ENCODE assay signal across 21 cellular contexts in genomic region chr16:52561910-52562741, GRCh38. TPM values are rescaled to one million over a fixed set of nuclear protein-coding genes. Genes with fewer than 3 reads are reported as not detected.
DNase-seq lines count a peak whose midpoint lies in the region; ATAC-seq, FAIRE-seq and TF ChIP-seq lines count a peak whose summit lies in the region.
"Had no signal": no experiment of that assay in that cellular context is flagged by ENCODE, and none has a peak within 500 bp of the region (broad histone marks: within the 10 kb centered on the region; RNA-seq: fewer than 3 reads in every experiment).

No MANE protein-coding gene starts in this region.

- TF ChIP-seq CTCF in upper lobe of left lung (IDR thresholded peaks at IDR 0.05) (no peak), ovary (IDR thresholded peaks at IDR 0.05) (no peak)

- peak; percentile 11 to 58 for ATAC-seq in upper lobe of left lung (ENCODE audit: low FRiP score in 2 of 2)
- ATAC-seq: left cardiac atrium; natural killer cell treated with Interleukin-12 subunit alpha and Interleukin-12 subunit beta and Interleukin-15 and Interleukin-18, amount 100 ng/mL, for 72 hours had no signal

- DNase-seq in NCI-H2171 treated with DMSO at 0.1 percent for 48 hours (lab: John Stamatoyannopoulos, UW): peak; percentile 68
- DNase-seq in NCI-H2171 (lab: John Stamatoyannopoulos, UW): no peak
- DNase-seq in NCI-H510A (lab: John Stamatoyannopoulos, UW): peak; percentile 86
- DNase-seq in upper lobe of left lung: peak in 1 of 2 donors; percentile 61
- DNase-seq in H7: no peak
- no peak for DNase-seq in ovary
- no peak for DNase-seq in activated T-cell treated with anti-CD3 and anti-CD28 coated beads, Interleukin-2, amount 50 U/mL, for 1 hour
- DNase-seq: 8988T; activated gamma-delta T cell; CD4-positive, alpha-beta T cell; GF-D8; hypothalamus; left cardiac atrium; stimulated activated CD4-positive, alpha-beta T cell treated with anti-CD3 and anti-CD28 coated beads, Interleukin-1b, Interleukin-23, amount 100 ng/mL, for 48 hours had no signal

- H3K9me3 ChIP-seq in upper lobe of left lung (no peaks in the 10 kb centered on the region), ovary (no peaks in the 10 kb centered on the region)
- H3K9me3 ChIP-seq: ascending aorta had no signal

- H3K27ac ChIP-seq in upper lobe of left lung (peak overlapping the region in 1 of 4 donors; percentile 45), ovary (no peak overlapping the region)
- H3K27ac ChIP-seq: ascending aorta, coronary artery, SK-N-MC had no signal

- TF ChIP-seq EP300 in upper lobe of left lung (IDR thresholded peaks at IDR 0.05) (no peak), ovary (IDR thresholded peaks at IDR 0.05) (no peak)

- 34 to 47% methylated on average over 5 of the region's 5 CpGs for WGBS in upper lobe of left lung, 2 donors
- 66 to 81% (median 77%) methylated on average over 5 of the region's 5 CpGs for WGBS in ovary, 3 donors

- no peaks in the 10 kb centered on the region for H3K27me3 ChIP-seq in upper lobe of left lung
- no peaks in the 10 kb centered on the region for H3K27me3 ChIP-seq in H7 (ENCODE audit: control insufficient read depth, insufficient read depth, low read length)
- H3K27me3 ChIP-seq in ovary: no peaks in the 10 kb centered on the region
- H3K27me3 ChIP-seq: ascending aorta had no signal

- peaks cover 0 to 5% (median 0%) of the 10 kb centered on the region in 4 donors for H3K4me1 ChIP-seq in upper lobe of left lung
- no peaks in the 10 kb centered on the region for H3K4me1 ChIP-seq in ovary (ENCODE audit: insufficient read depth)
- H3K4me1 ChIP-seq: ascending aorta had no signal

- H3K4me3 ChIP-seq in upper lobe of left lung: no peak overlapping the region
- no peak overlapping the region for H3K4me3 ChIP-seq in H7 (ENCODE audit: insufficient read depth, low read depth, low read length)
- no peak overlapping the region for H3K4me3 ChIP-seq in ovary
- H3K4me3 ChIP-seq: ascending aorta, coronary artery, SK-N-MC had no signal

- peak; percentile 47 for FAIRE-seq in islet of Langerhans (lab: Jason Lieb, UNC)
- FAIRE-seq: urothelium cell line had no signal

- intact Hi-C loops in ovary (cut with DNase I): no loop called here

- TF ChIP-seq POLR2A in upper lobe of left lung (IDR thresholded peaks at IDR 0.05) (no peak), ovary (IDR thresholded peaks at IDR 0.05) (no peak)

- H3K36me3 ChIP-seq in upper lobe of left lung (no peaks in the 10 kb centered on the region), H7 (replicated peaks; ENCODE audit: control insufficient read depth, insufficient read depth, low read length) (no peaks in the 10 kb centered on the region), ovary (no peaks in the 10 kb centered on the region)
- H3K36me3 ChIP-seq: ascending aorta had no signal

RNA-seq across cellular contexts. Expression of gene TOX3, which starts 15.2 kb away (rescaled TPM):
- 10 to 100 TPM in 1 of 6 donors, 1 to 10 TPM in 4, under 1 TPM in 1; 0.61 to 22.0 (median 4.9) TPM for total RNA-seq in upper lobe of left lung
- 14.1 and 18.1 TPM in 2 replicates for total RNA-seq in H7 (2014; rRNA removed; shearing (Covaris generic))
- total RNA-seq in ovary: 1 to 10 TPM in 4 of 7 donors, under 1 TPM in 2, not detected in 1; 0.36 to 2.4 (median 1.6) TPM
- 1 to 10 TPM in 1 of 2 donors, under 1 TPM in 1; 0.38 to 1.3 TPM for polyA plus RNA-seq in ovary
- total RNA-seq: activated CD8-positive, alpha-beta memory T cell treated with anti-CD3 and anti-CD28 coated beads for 36 hours; ascending aorta; CD4-positive, alpha-beta T cell; left cardiac atrium; natural killer cell treated with Interleukin-12 subunit alpha and Interleukin-12 subunit beta and Interleukin-15 and Interleukin-18, amount 100 ng/mL, for 72 hours had no signal

Comparison
In these comparisons a context has a peak if more than half of its experiments do, and no peak if none do; other contexts are left out.
1. DNase-seq: peak in NCI-H2171 treated with DMSO at 0.1 percent for 48 hours (single experiment) and NCI-H510A (single experiment); none in NCI-H2171 (single experiment), H7 (single experiment), ovary (0 of 5) and activated T-cell treated with anti-CD3 and anti-CD28 coated beads, Interleukin-2, amount 50 U/mL, for 1 hour (single experiment).